ENCODE assay signal across 8 cellular contexts in the genomic region with DNA sequence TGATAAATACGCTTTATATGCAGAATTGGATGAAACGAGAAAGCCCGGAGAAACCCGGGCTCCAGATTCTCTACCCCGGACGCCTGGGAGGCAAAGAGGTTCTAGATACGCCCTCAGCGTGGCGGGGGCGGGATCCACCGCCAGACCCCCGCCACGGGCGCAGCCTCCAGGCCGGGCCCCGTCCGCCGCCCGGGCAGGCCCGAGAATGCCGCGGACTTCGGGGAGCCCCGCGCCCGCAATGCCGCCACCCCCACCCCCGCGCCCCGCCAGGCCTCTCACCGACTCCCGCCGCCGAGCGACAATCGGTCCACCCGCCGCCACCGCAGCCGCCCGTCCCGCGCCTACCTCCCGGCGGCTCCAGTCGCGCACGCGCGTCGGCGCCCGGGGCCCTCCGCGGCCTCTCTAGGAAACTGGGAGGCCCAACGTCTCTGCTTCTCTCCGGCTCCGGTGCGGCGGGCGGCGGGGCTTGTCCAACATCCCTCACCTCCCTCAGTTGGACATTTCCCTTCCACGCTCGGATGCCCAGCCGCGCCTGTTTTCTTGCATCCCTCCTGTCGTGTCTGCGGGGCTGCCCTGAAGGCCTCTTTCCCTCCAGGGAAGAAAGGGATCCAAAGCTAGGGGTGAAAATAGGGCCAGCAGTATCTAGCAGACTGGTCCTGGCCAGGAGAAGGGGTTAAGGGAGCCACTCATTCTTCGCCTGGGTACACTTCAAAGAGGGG. TPM values are rescaled to one million over a fixed set of nuclear protein-coding genes. Genes with fewer than 3 reads are reported as not detected.
DNase-seq lines count a peak whose midpoint lies in the region; ATAC-seq and TF ChIP-seq lines count a peak whose summit lies in the region.

Gene ZNF445, minus strand, starts transcription at position 359 of the 719 bp plus-strand sequence. CDS start 22,121 bp downstream, outside the sequence.

- no peak for TF ChIP-seq CTCF in Calu3 (IDR thresholded peaks at IDR 0.05; ENCODE audit: unreplicated experiment)

- no peaks in the 10 kb centered on the region for H3K27me3 Mint-ChIP-seq in Calu3 (ENCODE audit: unreplicated experiment)
- no peaks in the 10 kb centered on the region for H3K27me3 Mint-ChIP-seq in activated T-cell treated with anti-CD3 and anti-CD28 coated beads, Interleukin-2, amount 50 U/mL, for 72 hours (ENCODE audit: low read depth)
- no peaks in the 10 kb centered on the region for H3K27me3 Mint-ChIP-seq in naive thymus-derived CD4-positive, alpha-beta T cell

- POLR2A ChIA-PET in naive thymus-derived CD4-positive, alpha-beta T cell (lab: Charles Lee) = interaction anchor here (0.6 to 2.4 kb wide), 4 partner anchors 16 to 139 kb away, joined by 3 to 26 read pairs (median 6); partner anchors contain the start of gene TCAIM

- H3K4me3 Mint-ChIP-seq in Calu3 (ENCODE audit: low read depth, unreplicated experiment) = peak within 1 kb of the TSS; percentile 90
- peak within 1 kb of the TSS; percentile 91 to 94 for H3K4me3 Mint-ChIP-seq in activated T-cell treated with anti-CD3 and anti-CD28 coated beads, Interleukin-2, amount 50 U/mL, for 72 hours
- H3K4me3 Mint-ChIP-seq in naive thymus-derived CD4-positive, alpha-beta T cell = peak within 1 kb of the TSS; percentile 85 to 98 (median 92)
- H3K4me3 Mint-ChIP-seq in stimulated activated effector memory CD8-positive, alpha-beta T cell treated with anti-CD3 and anti-CD28 coated beads, Interleukin-12 subunit alpha, Interleukin-12 subunit beta, amount 100 ng/mL, for 72 hours = peak within 1 kb of the TSS; percentile 85

- H3K27me3 ChIP-seq in naive thymus-derived CD4-positive, alpha-beta T cell (ENCODE audit: control insufficient read depth in 2 of 2, insufficient read depth in 2 of 2, low read length in 2 of 2) = no peaks in the 10 kb centered on the region

- H3K4me3 ChIP-seq in naive thymus-derived CD4-positive, alpha-beta T cell (ENCODE audit: low read length) = peak within 1 kb of the TSS; percentile 91

- peaks cover 8% of the 10 kb centered on the region for H3K4me1 Mint-ChIP-seq in Calu3 (ENCODE audit: low read depth, unreplicated experiment)
- peaks cover 34% of the 10 kb centered on the region for H3K4me1 Mint-ChIP-seq in activated T-cell treated with anti-CD3 and anti-CD28 coated beads, Interleukin-2, amount 50 U/mL, for 72 hours (ENCODE audit: low read depth)
- peaks cover 16 to 51% (median 40%) of the 10 kb centered on the region in 7 donors for H3K4me1 Mint-ChIP-seq in naive thymus-derived CD4-positive, alpha-beta T cell
- H3K4me1 Mint-ChIP-seq in stimulated activated effector memory CD8-positive, alpha-beta T cell treated with anti-CD3 and anti-CD28 coated beads, Interleukin-12 subunit alpha, Interleukin-12 subunit beta, amount 100 ng/mL, for 72 hours = peaks cover 22% of the 10 kb centered on the region

- peaks cover 17% of the 10 kb centered on the region for H3K36me3 Mint-ChIP-seq in Calu3 (ENCODE audit: insufficient read depth, unreplicated experiment)
- peaks cover 0 to 1% of the 10 kb centered on the region in 2 donors for H3K36me3 Mint-ChIP-seq in activated T-cell treated with anti-CD3 and anti-CD28 coated beads, Interleukin-2, amount 50 U/mL, for 72 hours (ENCODE audit: insufficient read depth in 2 of 2)
- H3K36me3 Mint-ChIP-seq in naive thymus-derived CD4-positive, alpha-beta T cell = peaks cover 0 to 4% (median 0%) of the 10 kb centered on the region in 5 donors
- no peaks in the 10 kb centered on the region for H3K36me3 Mint-ChIP-seq in stimulated activated effector memory CD8-positive, alpha-beta T cell treated with anti-CD3 and anti-CD28 coated beads, Interleukin-12 subunit alpha, Interleukin-12 subunit beta, amount 100 ng/mL, for 72 hours

- peak; percentile 78 for ATAC-seq in GM21447 (IDR thresholded peaks at IDR 0.05; ENCODE audit: unreplicated experiment)
- ATAC-seq in activated T-cell treated with anti-CD3 and anti-CD28 coated beads, Interleukin-2, amount 50 U/mL, for 72 hours (replicated peaks in 1 of 2) = peak; percentile 96 to 99
- peak; percentile 96 for ATAC-seq in naive thymus-derived CD4-positive, alpha-beta T cell
- peak; percentile 97 for ATAC-seq in stimulated activated effector memory CD8-positive, alpha-beta T cell treated with anti-CD3 and anti-CD28 coated beads, Interleukin-12 subunit alpha, Interleukin-12 subunit beta, amount 100 ng/mL, for 72 hours

- H3K27ac Mint-ChIP-seq in Calu3 (ENCODE audit: unreplicated experiment) = peak within 1 kb of the TSS; percentile 10
- H3K27ac Mint-ChIP-seq in activated T-cell treated with anti-CD3 and anti-CD28 coated beads, Interleukin-2, amount 50 U/mL, for 72 hours = peak within 1 kb of the TSS; percentile 90
- H3K27ac Mint-ChIP-seq in naive thymus-derived CD4-positive, alpha-beta T cell = peak within 1 kb of the TSS; percentile 79 to 95 (median 87)
- H3K27ac Mint-ChIP-seq in stimulated activated effector memory CD8-positive, alpha-beta T cell treated with anti-CD3 and anti-CD28 coated beads, Interleukin-12 subunit alpha, Interleukin-12 subunit beta, amount 100 ng/mL, for 72 hours = peak within 1 kb of the TSS; percentile 95

- H3K27ac ChIP-seq in naive thymus-derived CD4-positive, alpha-beta T cell (ENCODE audit: low read depth, low read length) = peak within 1 kb of the TSS; percentile 70

- H3K4me1 ChIP-seq in naive thymus-derived CD4-positive, alpha-beta T cell (ENCODE audit: control insufficient read depth in 2 of 2, insufficient read depth in 2 of 2, low read length in 2 of 2) = peaks cover 4 to 18% of the 10 kb centered on the region in 2 donors

- intact Hi-C loops in Calu3 (cut with micrococcal nuclease; ENCODE audit: unreplicated experiment) = no loop called here
- intact Hi-C loops in naive thymus-derived CD4-positive, alpha-beta T cell (cut with micrococcal nuclease) = loop anchor here (1.0 to 5.0 kb wide), 12 partner anchors 33 to 385 kb away; partner anchors contain the start of genes KIAA1143 (in 2 of the 2), KIF15 (in 2 of the 2), TCAIM (in 2 of the 2) and TMEM42 (in 1 of the 2)

- BruUV-seq in Calu3 (replicated peaks; lab: Mats Ljungman, UMichigan) = no TSS peak

- CTCF ChIA-PET in Calu3 (lab: Charles Lee) = no interaction called here
- CTCF ChIA-PET in naive thymus-derived CD4-positive, alpha-beta T cell (lab: Charles Lee) = interaction anchor here (1.0 kb wide), 1 partner anchor 156 kb away, joined by 3 read pairs; no protein-coding TSS in a partner anchor

- no peaks in the 10 kb centered on the region for H3K9me3 ChIP-seq in naive thymus-derived CD4-positive, alpha-beta T cell (ENCODE audit: control insufficient read depth in 2 of 3, low read length in 3 of 3)

- DNase-seq in Calu3 (peak; percentile 81), HuH-7.5 (ENCODE audit: low spot score) (peak; percentile 76), RKO (ENCODE audit: low spot score) (peak; percentile 84), fibroblast of gingiva (ENCODE audit: low read depth) (peak; percentile 81)
- DNase-seq in activated T-cell treated with anti-CD3 and anti-CD28 coated beads, Interleukin-2, amount 50 U/mL, for 72 hours = peak; percentile 84 to 87
- peak; percentile 66 to 85 (median 79) for DNase-seq in naive thymus-derived CD4-positive, alpha-beta T cell
- peak; percentile 69 to 86 for DNase-seq in stimulated activated effector memory CD8-positive, alpha-beta T cell treated with anti-CD3 and anti-CD28 coated beads, Interleukin-12 subunit alpha, Interleukin-12 subunit beta, amount 100 ng/mL, for 72 hours (ENCODE audit: low spot score in 2 of 2)

- H3K9me3 Mint-ChIP-seq in Calu3 (ENCODE audit: low read depth, unreplicated experiment) = peaks cover 2% of the 10 kb centered on the region
- H3K9me3 Mint-ChIP-seq in activated T-cell treated with anti-CD3 and anti-CD28 coated beads, Interleukin-2, amount 50 U/mL, for 72 hours = no peaks in the 10 kb centered on the region
- no peaks in the 10 kb centered on the region for H3K9me3 Mint-ChIP-seq in naive thymus-derived CD4-positive, alpha-beta T cell
- no peaks in the 10 kb centered on the region for H3K9me3 Mint-ChIP-seq in stimulated activated effector memory CD8-positive, alpha-beta T cell treated with anti-CD3 and anti-CD28 coated beads, Interleukin-12 subunit alpha, Interleukin-12 subunit beta, amount 100 ng/mL, for 72 hours

- H3K36me3 ChIP-seq in naive thymus-derived CD4-positive, alpha-beta T cell (ENCODE audit: control insufficient read depth in 2 of 3, insufficient read depth in 3 of 3, low read length in 3 of 3) = no peaks in the 10 kb centered on the region

RNA-seq across cellular contexts. Expression of gene ZNF445, which starts in this region (rescaled TPM):
- total RNA-seq in Calu3 (2022) = 17.3 and 18.8 TPM in 2 replicates
- total RNA-seq in activated T-cell treated with anti-CD3 and anti-CD28 coated beads, Interleukin-2, amount 50 U/mL, for 72 hours = 10 to 100 TPM; 18.4 to 21.6 TPM
- 10 to 100 TPM; 16.8 to 37.6 (median 24.4) TPM for total RNA-seq in naive thymus-derived CD4-positive, alpha-beta T cell
- polyA plus RNA-seq in naive thymus-derived CD4-positive, alpha-beta T cell = 1 to 10 TPM; 5.1 to 6.7 TPM

Comparison
In these comparisons a context has a peak if more than half of its experiments do, and no peak if none do; other contexts are left out.
1. Peak in every context shown above with its lines: DNase-seq, ATAC-seq, H3K4me3 ChIP-seq and H3K27ac ChIP-seq.
2. H3K27ac Mint-ChIP-seq: peak in every context shown above with its lines; median percentile 95 in stimulated activated effector memory CD8-positive, alpha-beta T cell treated with anti-CD3 and anti-CD28 coated beads, Interleukin-12 subunit alpha, Interleukin-12 subunit beta, amount 100 ng/mL, for 72 hours; 90 in activated T-cell treated with anti-CD3 and anti-CD28 coated beads, Interleukin-2, amount 50 U/mL, for 72 hours; 87 in naive thymus-derived CD4-positive, alpha-beta T cell; 10 in Calu3.